ENCODE assay signal across 19 cellular contexts in genomic region chr1:164726235-164726634, GRCh38.
DNase-seq lines count a peak whose midpoint lies in the region; ATAC-seq, FAIRE-seq and TF ChIP-seq lines count a peak whose summit lies in the region.
"Had no signal": no experiment of that assay in that cellular context is flagged by ENCODE, and none has a peak within 500 bp of the region (broad histone marks: within the 10 kb centered on the region; RNA-seq: fewer than 3 reads in every experiment).

No MANE protein-coding gene starts in this region.

- no peak overlapping the region for H3K9ac ChIP-seq in HepG2 (ENCODE audit: insufficient read depth, low read depth, low read length)

- POLR2A ChIA-PET in HepG2 (lab: Yijun Ruan, JAX), result no interaction called here

- ATAC-seq in HepG2 (no peak), HG03135 (IDR thresholded peaks at IDR 0.05; ENCODE audit: unreplicated experiment) (no peak)
- ATAC-seq: activated CD8-positive, alpha-beta T cell treated with anti-CD3 and anti-CD28 coated beads for 36 hours; activated T-helper 17 cell treated with anti-CD3 and anti-CD28 coated beads, Interleukin-2, amount 50 U/mL, for 72 hours; body of pancreas; left colon; naive thymus-derived CD4-positive, alpha-beta T cell; stimulated activated memory B cell treated with anti-CD40 and anti-IgM and Interleukin-4, amounts not matched to agents 10 μg/mL and 1 μg/mL and 100 μg/mL, for 72 hours had no signal

- H3K36me3 ChIP-seq in HepG2 (replicated peaks in 1 of 2; ENCODE audit: control insufficient read depth in 1 of 2, insufficient read depth in 2 of 2, low read length in 2 of 2), result no peaks in the 10 kb centered on the region

- no peaks in the 10 kb centered on the region; a peak in 1 of 5 replicates for H3K27me3 ChIP-seq in HepG2 (ENCODE audit: control insufficient read depth in 1 of 2, insufficient read depth in 2 of 2, low read length in 2 of 2)
- H3K27me3 ChIP-seq: body of pancreas, hepatocyte had no signal

- FAIRE-seq in HepG2 (lab: Jason Lieb, UNC), result no peak

- TF ChIP-seq CTCF in AG09319 (IDR thresholded peaks at IDR 0.05; ENCODE audit: low read depth, low read length) (no peak), cardiac fibroblast (IDR thresholded peaks at IDR 0.05; ENCODE audit: low read depth, low read length) (no peak), HepG2 (CRISPR knock-in tag; IDR thresholded peaks at IDR 0.05) (no peak), GM13977 (IDR thresholded peaks at IDR 0.05; ENCODE audit: extremely low read depth, insufficient read depth, missing control alignments) (no peak)

- no peak overlapping the region for H2AFZ ChIP-seq in HepG2 (ENCODE audit: low read length)
- H2AFZ ChIP-seq: hepatocyte had no signal

- intact Hi-C loops in HepG2 (cut with micrococcal nuclease; ENCODE audit: unreplicated experiment), result no loop called here

- H4K20me1 ChIP-seq in HepG2 (ENCODE audit: insufficient read depth, low read length), result no peaks in the 10 kb centered on the region

- H3K9me3 ChIP-seq in HepG2 (ENCODE audit: low read length), result no peaks in the 10 kb centered on the region
- H3K9me3 ChIP-seq: body of pancreas had no signal

- H3K4me3 ChIP-seq in cardiac fibroblast (replicated peaks in 1 of 2; ENCODE audit: low read depth in 2 of 2, low read length in 2 of 2) (no peak overlapping the region), HepG2 (replicated peaks in 1 of 3; ENCODE audit: insufficient read depth in 1 of 3, low read depth in 2 of 3, low read length in 3 of 3) (no peak overlapping the region)
- H3K4me3 ChIP-seq: body of pancreas, hepatocyte had no signal

- in situ Hi-C loops in HepG2 (cut with HindIII; ENCODE audit: extremely low pct_ligation_motif_present, low pct_unique_long_range_greater_than_20kb) (no loop called here), GM13977 (cut with MboI; ENCODE audit: low pct_unique_long_range_greater_than_20kb, low sequenced_read_pairs, unreplicated experiment) (no loop called here)

- TF ChIP-seq EP300 in HepG2 (IDR thresholded peaks at IDR 0.05; ENCODE audit: low read depth in 2 of 2, low read length in 2 of 2) (no peak), HepG2 (CRISPR knock-in tag; IDR thresholded peaks at IDR 0.05; ENCODE audit: borderline replicate concordance) (no peak)

- DNase-seq in AG09319 (ENCODE audit: extremely low read depth, low read depth), result peak; percentile 91
- peak; percentile 64 for DNase-seq in M059J (ENCODE audit: low read depth)
- peak; percentile 84 to 96 for DNase-seq in cardiac fibroblast (ENCODE audit: low read depth in 2 of 2)
- no peak for DNase-seq in HepG2 (ENCODE audit: low spot score)
- no peak for DNase-seq in GM13977 (ENCODE audit: low spot score)
- no peak for DNase-seq in NCI-H187 (lab: John Stamatoyannopoulos, UW)
- DNase-seq in mucosa of gallbladder (ENCODE audit: low spot score), result no peak
- DNase-seq: activated CD8-positive, alpha-beta T cell treated with anti-CD3 and anti-CD28 coated beads for 36 hours; CD4-positive, CD25-positive, alpha-beta regulatory T cell; effector memory CD4-positive, alpha-beta T cell; left colon; naive thymus-derived CD4-positive, alpha-beta T cell; NCI-H1930; right cardiac atrium had no signal

- no peak for TF ChIP-seq RAD21 in HepG2 (CRISPR knock-in tag; IDR thresholded peaks at IDR 0.05)

- BruUV-seq in HepG2 (replicated peaks; lab: Mats Ljungman, UMichigan), result no TSS peak

- WGBS in HepG2 (ENCODE audit: low lambda C conversion rate), result 44% methylated on average over 2 of the region's 2 CpGs

- H3K4me1 ChIP-seq in HepG2 (ENCODE audit: insufficient read depth, low read length), result no peaks in the 10 kb centered on the region

- no peaks in the 10 kb centered on the region for H3K79me2 ChIP-seq in HepG2 (ENCODE audit: insufficient read depth, low read length)

- no peak overlapping the region for H3K27ac ChIP-seq in HepG2 (ENCODE audit: extremely low read length, insufficient read depth, low read length)
- H3K27ac ChIP-seq: hepatocyte had no signal

- H3K4me2 ChIP-seq in HepG2 (ENCODE audit: low read depth, low read length), result no peak overlapping the region
- H3K4me2 ChIP-seq: hepatocyte had no signal

- CTCF ChIA-PET in HepG2 (lab: Yijun Ruan, JAX; ENCODE audit: low intra/inter-chr PET ratio, low total read pairs), result no interaction called here

- TF ChIP-seq POLR2A in HepG2 (IDR thresholded peaks at IDR 0.05; ENCODE audit: insufficient read depth in 1 of 2, low read depth in 2 of 2, low read length in 2 of 2), result no peak

TF ChIP-seq in HepG2, 621 proteins besides CTCF, POLR2A, EP300 and RAD21:
- TF ChIP-seq ZNF230 (CRISPR knock-in tag; IDR thresholded peaks at IDR 0.05) (no peak), STAT5B (CRISPR knock-in tag; IDR thresholded peaks at IDR 0.05) (no peak), ZNF710 (CRISPR knock-in tag; IDR thresholded peaks at IDR 0.05; ENCODE audit: borderline replicate concordance) (no peak), MNT (IDR thresholded peaks at IDR 0.05) (peak; percentile 67; the same call in 1 of the 2 replicates)

Comparison
In these comparisons a context has a peak if more than half of its experiments do, and no peak if none do; other contexts are left out.
1. DNase-seq: peak in AG09319 (single experiment), M059J (single experiment) and cardiac fibroblast (2 of 2); none in HepG2 (single experiment), GM13977 (single experiment), NCI-H187 (0 of 2) and mucosa of gallbladder (single experiment).